In genomic region chr15:39852237-39852636, GRCh38 we compare ENCODE assay signal across 18 cellular contexts.
A peak's percentile ranks its signal among the peaks of the same experiment; 100 is the strongest.
DNase-seq lines count a peak whose midpoint lies in the region; ATAC-seq and TF ChIP-seq lines count a peak whose summit lies in the region.
"Had no signal": no experiment of that assay in that cellular context is flagged by ENCODE, and none has a peak within 500 bp of the region (broad histone marks: within the 10 kb centered on the region; RNA-seq: fewer than 3 reads in every experiment).

No MANE protein-coding gene starts in this region.

- H3K36me3 ChIP-seq in HAP-1 (replicated peaks): no peaks in the 10 kb centered on the region
- H3K36me3 ChIP-seq: stomach had no signal

- no peaks in the 10 kb centered on the region for H3K27me3 ChIP-seq in HAP-1 (ENCODE audit: low read depth)
- H3K27me3 ChIP-seq: stomach had no signal

- TF ChIP-seq CTCF in fibroblast of villous mesenchyme (IDR thresholded peaks at IDR 0.05; ENCODE audit: insufficient read depth, low read depth, low read length): no peak

- H3K4me3 ChIP-seq in HAP-1 (no peak overlapping the region), fibroblast of villous mesenchyme (ENCODE audit: low read depth, low read length) (no peak overlapping the region)
- H3K4me3 ChIP-seq: stomach had no signal

- H3K4me1 ChIP-seq in HAP-1: peaks cover 12% of the 10 kb centered on the region

- ATAC-seq in GM18907 (IDR thresholded peaks at IDR 0.05; ENCODE audit: unreplicated experiment): no peak
- ATAC-seq: activated T-helper 17 cell treated with anti-CD3 and anti-CD28 coated beads, Interleukin-2, amount 50 U/mL, for 72 hours; SK-N-SH treated with all-trans-retinoic acid at 6 μM for 48 hours had no signal

- H3K9me3 ChIP-seq in HAP-1: no peaks in the 10 kb centered on the region
- H3K9me3 ChIP-seq: stomach had no signal

- DNase-seq in HAP-1 (ENCODE audit: low spot score in 2 of 2) (peak; percentile 18 to 42), amniotic epithelial cell (ENCODE audit: low read depth) (peak; percentile 96), fibroblast of villous mesenchyme (ENCODE audit: low read depth) (peak; percentile 90), stromal cell of bone marrow (ENCODE audit: low read depth) (peak; percentile 79), NCI-H2227 (lab: John Stamatoyannopoulos, UW; ENCODE audit: unreplicated experiment) (no peak), NCI-H1930 (lab: John Stamatoyannopoulos, UW) (no peak)
- DNase-seq: aorta; CD4-positive, alpha-beta T cell; effector CD4-positive, alpha-beta T cell; islet precursor cell; Kasumi-1; NCI-H1694; NCI-H524 treated with DMSO at 0.1 percent for 48 hours; posterior cingulate gyrus; stomach had no signal

- in situ Hi-C loops in HAP-1 (cut with MboI; ENCODE audit: low sequenced_read_pairs): no loop called here

Comparison
In these comparisons a context has a peak if more than half of its experiments do, and no peak if none do; other contexts are left out.
1. DNase-seq: peak in HAP-1 (2 of 2), amniotic epithelial cell (single experiment), fibroblast of villous mesenchyme (single experiment) and stromal cell of bone marrow (single experiment); none in NCI-H2227 (single experiment) and NCI-H1930 (0 of 2).